In the genomic region with DNA sequence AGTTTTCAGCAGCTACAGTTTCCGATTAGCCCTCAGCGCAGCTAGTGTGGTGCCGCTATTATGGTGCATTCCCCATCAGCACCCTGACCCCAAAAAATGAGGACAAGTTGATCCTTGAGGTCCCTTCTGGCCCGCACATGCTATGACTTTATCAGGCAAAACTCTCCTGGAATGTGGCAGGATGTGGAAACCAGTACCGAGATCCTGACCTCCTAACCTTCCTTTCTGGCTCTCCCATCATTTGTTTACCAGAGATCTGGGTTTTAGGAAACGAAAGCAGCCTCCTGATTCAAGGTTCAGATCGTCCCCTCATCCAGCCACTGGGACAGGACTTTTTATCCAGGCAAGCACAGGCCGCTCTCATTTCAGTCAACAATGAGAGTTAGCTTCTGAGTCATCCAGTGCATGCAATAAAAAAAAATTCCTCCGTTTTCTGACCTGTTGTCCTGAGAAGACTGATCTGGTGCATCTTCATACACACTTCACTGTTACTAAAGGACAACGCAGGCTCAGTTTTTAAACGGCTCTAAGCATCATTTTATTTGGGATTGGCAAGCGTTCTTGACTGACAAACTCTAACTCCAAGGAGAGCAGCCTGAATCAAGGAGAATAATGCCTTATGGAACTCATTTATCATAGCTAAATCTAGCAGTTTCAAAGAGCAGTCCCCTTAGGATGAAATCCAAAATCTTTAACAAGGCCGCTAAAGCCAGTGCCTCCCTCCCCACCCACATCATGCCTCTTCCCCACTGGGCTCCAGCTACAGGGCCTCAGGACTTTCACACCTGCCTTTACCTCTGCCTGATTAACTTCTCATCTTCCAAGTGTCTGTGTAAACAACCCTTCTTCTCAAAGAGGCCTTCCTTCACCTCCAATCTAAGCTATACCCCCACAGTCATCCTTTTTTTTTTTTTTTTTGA, we compare ENCODE assay signal across 1 cellular context.
A peak's percentile ranks its signal among the peaks of the same experiment; 100 is the strongest.
TF ChIP-seq lines count a peak whose summit lies in the region.

No MANE protein-coding gene starts in this region.

TF ChIP-seq in HepG2, 621 proteins besides CTCF, POLR2A, EP300 and RAD21 (continued from another document and continues in another):
- TF ChIP-seq, protein P1, sequence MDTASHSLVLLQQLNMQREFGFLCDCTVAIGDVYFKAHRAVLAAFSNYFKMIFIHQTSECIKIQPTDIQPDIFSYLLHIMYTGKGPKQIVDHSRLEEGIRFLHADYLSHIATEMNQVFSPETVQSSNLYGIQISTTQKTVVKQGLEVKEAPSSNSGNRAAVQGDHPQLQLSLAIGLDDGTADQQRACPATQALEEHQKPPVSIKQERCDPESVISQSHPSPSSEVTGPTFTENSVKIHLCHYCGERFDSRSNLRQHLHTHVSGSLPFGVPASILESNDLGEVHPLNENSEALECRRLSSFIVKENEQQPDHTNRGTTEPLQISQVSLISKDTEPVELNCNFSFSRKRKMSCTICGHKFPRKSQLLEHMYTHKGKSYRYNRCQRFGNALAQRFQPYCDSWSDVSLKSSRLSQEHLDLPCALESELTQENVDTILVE (CRISPR knock-in tag; IDR thresholded peaks at IDR 0.05), result no peak; the same call in 1 of the 2 replicates
- TF ChIP-seq, protein P2, sequence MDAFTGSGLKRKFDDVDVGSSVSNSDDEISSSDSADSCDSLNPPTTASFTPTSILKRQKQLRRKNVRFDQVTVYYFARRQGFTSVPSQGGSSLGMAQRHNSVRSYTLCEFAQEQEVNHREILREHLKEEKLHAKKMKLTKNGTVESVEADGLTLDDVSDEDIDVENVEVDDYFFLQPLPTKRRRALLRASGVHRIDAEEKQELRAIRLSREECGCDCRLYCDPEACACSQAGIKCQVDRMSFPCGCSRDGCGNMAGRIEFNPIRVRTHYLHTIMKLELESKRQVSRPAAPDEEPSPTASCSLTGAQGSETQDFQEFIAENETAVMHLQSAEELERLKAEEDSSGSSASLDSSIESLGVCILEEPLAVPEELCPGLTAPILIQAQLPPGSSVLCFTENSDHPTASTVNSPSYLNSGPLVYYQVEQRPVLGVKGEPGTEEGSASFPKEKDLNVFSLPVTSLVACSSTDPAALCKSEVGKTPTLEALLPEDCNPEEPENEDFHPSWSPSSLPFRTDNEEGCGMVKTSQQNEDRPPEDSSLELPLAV (CRISPR knock-in tag; conservative IDR thresholded peaks at IDR 0.05; ENCODE audit: low read depth), result no peak
- TF ChIP-seq ETV5 (CRISPR knock-in tag; IDR thresholded peaks at IDR 0.05; ENCODE audit: borderline replicate concordance) (peak; percentile 76; the same call in 1 of the 2 replicates), MEIS1 (CRISPR knock-in tag; IDR thresholded peaks at IDR 0.05; ENCODE audit: borderline replicate concordance) (no peak), ZNF3 (CRISPR knock-in tag; IDR thresholded peaks at IDR 0.05) (no peak), HMG20B (CRISPR knock-in tag; conservative IDR thresholded peaks at IDR 0.05) (peak; percentile 65), SAP130 (CRISPR knock-in tag; IDR thresholded peaks at IDR 0.05; ENCODE audit: low read depth) (peak; percentile 73), RARA (CRISPR knock-in tag; IDR thresholded peaks at IDR 0.05) (peak; percentile 85), ZNF232 (CRISPR knock-in tag; IDR thresholded peaks at IDR 0.05; ENCODE audit: borderline replicate concordance) (no peak), TEAD2 (CRISPR knock-in tag; IDR thresholded peaks at IDR 0.05) (no peak), RAD51 (IDR thresholded peaks at IDR 0.05; ENCODE audit: borderline replicate concordance) (no peak), ZBTB7B (CRISPR knock-in tag; IDR thresholded peaks at IDR 0.05) (peak; percentile 47; the same call in 1 of the 2 replicates), XRCC5 (optimal IDR thresholded peaks at IDR 0.05; ENCODE audit: low read length) (no peak), NFE2 (CRISPR knock-in tag; IDR thresholded peaks at IDR 0.05) (no peak), JUN (CRISPR knock-in tag; IDR thresholded peaks at IDR 0.05) (peak; percentile 88; the same call in 1 of the 2 replicates), ZNF883 (CRISPR knock-in tag; IDR thresholded peaks at IDR 0.05; ENCODE audit: not compliant biosample characterization) (no peak), ZNF747 (CRISPR knock-in tag; IDR thresholded peaks at IDR 0.05; ENCODE audit: borderline replicate concordance) (peak; percentile 39; the same call in 1 of the 2 replicates), HNRNPLL (IDR thresholded peaks at IDR 0.05; ENCODE audit: low read depth, low read length, poor library complexity, severe bottlenecking) (no peak), KMT2B (CRISPR knock-in tag; IDR thresholded peaks at IDR 0.05) (0 out of 2 replicates have a peak, but pooled peaks have one; percentile 19), ZNF224 (CRISPR knock-in tag; IDR thresholded peaks at IDR 0.05) (no peak), PLRG1 (conservative IDR thresholded peaks at IDR 0.05) (no peak), MED1 (CRISPR knock-in tag; IDR thresholded peaks at IDR 0.05) (peak; percentile 89), ZNF674 (CRISPR knock-in tag; IDR thresholded peaks at IDR 0.05; ENCODE audit: low read depth) (no peak), AGO2 (optimal IDR thresholded peaks at IDR 0.05; ENCODE audit: low read depth, low read length) (no peak), ZNF264 (CRISPR knock-in tag; IDR thresholded peaks at IDR 0.05) (no peak; the same call in none of the 2 replicates), ZNF44 (CRISPR knock-in tag; IDR thresholded peaks at IDR 0.05) (no peak), ZNF619 (CRISPR knock-in tag; IDR thresholded peaks at IDR 0.05) (peak; percentile 89; the same call in 1 of the 2 replicates), ZSCAN25 (CRISPR knock-in tag; IDR thresholded peaks at IDR 0.05) (no peak), CC2D1A (CRISPR knock-in tag; IDR thresholded peaks at IDR 0.05) (no peak)
- TF ChIP-seq, protein P3, sequence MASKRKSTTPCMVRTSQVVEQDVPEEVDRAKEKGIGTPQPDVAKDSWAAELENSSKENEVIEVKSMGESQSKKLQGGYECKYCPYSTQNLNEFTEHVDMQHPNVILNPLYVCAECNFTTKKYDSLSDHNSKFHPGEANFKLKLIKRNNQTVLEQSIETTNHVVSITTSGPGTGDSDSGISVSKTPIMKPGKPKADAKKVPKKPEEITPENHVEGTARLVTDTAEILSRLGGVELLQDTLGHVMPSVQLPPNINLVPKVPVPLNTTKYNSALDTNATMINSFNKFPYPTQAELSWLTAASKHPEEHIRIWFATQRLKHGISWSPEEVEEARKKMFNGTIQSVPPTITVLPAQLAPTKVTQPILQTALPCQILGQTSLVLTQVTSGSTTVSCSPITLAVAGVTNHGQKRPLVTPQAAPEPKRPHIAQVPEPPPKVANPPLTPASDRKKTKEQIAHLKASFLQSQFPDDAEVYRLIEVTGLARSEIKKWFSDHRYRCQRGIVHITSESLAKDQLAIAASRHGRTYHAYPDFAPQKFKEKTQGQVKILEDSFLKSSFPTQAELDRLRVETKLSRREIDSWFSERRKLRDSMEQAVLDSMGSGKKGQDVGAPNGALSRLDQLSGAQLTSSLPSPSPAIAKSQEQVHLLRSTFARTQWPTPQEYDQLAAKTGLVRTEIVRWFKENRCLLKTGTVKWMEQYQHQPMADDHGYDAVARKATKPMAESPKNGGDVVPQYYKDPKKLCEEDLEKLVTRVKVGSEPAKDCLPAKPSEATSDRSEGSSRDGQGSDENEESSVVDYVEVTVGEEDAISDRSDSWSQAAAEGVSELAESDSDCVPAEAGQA (IDR thresholded peaks at IDR 0.05; ENCODE audit: low read depth), result no peak
- TF ChIP-seq, protein P3 (CRISPR knock-in tag; IDR thresholded peaks at IDR 0.05; ENCODE audit: borderline replicate concordance), result no peak
- TF ChIP-seq, protein P4, sequence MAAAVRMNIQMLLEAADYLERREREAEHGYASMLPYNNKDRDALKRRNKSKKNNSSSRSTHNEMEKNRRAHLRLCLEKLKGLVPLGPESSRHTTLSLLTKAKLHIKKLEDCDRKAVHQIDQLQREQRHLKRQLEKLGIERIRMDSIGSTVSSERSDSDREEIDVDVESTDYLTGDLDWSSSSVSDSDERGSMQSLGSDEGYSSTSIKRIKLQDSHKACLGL (CRISPR knock-in tag; IDR thresholded peaks at IDR 0.05), result no peak
- TF ChIP-seq, protein P5, sequence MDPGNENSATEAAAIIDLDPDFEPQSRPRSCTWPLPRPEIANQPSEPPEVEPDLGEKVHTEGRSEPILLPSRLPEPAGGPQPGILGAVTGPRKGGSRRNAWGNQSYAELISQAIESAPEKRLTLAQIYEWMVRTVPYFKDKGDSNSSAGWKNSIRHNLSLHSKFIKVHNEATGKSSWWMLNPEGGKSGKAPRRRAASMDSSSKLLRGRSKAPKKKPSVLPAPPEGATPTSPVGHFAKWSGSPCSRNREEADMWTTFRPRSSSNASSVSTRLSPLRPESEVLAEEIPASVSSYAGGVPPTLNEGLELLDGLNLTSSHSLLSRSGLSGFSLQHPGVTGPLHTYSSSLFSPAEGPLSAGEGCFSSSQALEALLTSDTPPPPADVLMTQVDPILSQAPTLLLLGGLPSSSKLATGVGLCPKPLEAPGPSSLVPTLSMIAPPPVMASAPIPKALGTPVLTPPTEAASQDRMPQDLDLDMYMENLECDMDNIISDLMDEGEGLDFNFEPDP (CRISPR knock-in tag; conservative IDR thresholded peaks at IDR 0.05), result no peak
- TF ChIP-seq, protein P6, sequence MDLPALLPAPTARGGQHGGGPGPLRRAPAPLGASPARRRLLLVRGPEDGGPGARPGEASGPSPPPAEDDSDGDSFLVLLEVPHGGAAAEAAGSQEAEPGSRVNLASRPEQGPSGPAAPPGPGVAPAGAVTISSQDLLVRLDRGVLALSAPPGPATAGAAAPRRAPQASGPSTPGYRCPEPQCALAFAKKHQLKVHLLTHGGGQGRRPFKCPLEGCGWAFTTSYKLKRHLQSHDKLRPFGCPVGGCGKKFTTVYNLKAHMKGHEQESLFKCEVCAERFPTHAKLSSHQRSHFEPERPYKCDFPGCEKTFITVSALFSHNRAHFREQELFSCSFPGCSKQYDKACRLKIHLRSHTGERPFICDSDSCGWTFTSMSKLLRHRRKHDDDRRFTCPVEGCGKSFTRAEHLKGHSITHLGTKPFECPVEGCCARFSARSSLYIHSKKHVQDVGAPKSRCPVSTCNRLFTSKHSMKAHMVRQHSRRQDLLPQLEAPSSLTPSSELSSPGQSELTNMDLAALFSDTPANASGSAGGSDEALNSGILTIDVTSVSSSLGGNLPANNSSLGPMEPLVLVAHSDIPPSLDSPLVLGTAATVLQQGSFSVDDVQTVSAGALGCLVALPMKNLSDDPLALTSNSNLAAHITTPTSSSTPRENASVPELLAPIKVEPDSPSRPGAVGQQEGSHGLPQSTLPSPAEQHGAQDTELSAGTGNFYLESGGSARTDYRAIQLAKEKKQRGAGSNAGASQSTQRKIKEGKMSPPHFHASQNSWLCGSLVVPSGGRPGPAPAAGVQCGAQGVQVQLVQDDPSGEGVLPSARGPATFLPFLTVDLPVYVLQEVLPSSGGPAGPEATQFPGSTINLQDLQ (CRISPR knock-in tag; IDR thresholded peaks at IDR 0.05), result no peak
- TF ChIP-seq, protein P7, sequence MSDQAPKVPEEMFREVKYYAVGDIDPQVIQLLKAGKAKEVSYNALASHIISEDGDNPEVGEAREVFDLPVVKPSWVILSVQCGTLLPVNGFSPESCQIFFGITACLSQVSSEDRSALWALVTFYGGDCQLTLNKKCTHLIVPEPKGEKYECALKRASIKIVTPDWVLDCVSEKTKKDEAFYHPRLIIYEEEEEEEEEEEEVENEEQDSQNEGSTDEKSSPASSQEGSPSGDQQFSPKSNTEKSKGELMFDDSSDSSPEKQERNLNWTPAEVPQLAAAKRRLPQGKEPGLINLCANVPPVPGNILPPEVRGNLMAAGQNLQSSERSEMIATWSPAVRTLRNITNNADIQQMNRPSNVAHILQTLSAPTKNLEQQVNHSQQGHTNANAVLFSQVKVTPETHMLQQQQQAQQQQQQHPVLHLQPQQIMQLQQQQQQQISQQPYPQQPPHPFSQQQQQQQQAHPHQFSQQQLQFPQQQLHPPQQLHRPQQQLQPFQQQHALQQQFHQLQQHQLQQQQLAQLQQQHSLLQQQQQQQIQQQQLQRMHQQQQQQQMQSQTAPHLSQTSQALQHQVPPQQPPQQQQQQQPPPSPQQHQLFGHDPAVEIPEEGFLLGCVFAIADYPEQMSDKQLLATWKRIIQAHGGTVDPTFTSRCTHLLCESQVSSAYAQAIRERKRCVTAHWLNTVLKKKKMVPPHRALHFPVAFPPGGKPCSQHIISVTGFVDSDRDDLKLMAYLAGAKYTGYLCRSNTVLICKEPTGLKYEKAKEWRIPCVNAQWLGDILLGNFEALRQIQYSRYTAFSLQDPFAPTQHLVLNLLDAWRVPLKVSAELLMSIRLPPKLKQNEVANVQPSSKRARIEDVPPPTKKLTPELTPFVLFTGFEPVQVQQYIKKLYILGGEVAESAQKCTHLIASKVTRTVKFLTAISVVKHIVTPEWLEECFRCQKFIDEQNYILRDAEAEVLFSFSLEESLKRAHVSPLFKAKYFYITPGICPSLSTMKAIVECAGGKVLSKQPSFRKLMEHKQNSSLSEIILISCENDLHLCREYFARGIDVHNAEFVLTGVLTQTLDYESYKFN (CRISPR knock-in tag; conservative IDR thresholded peaks at IDR 0.05), result peak; percentile 84
- TF ChIP-seq, protein P8, sequence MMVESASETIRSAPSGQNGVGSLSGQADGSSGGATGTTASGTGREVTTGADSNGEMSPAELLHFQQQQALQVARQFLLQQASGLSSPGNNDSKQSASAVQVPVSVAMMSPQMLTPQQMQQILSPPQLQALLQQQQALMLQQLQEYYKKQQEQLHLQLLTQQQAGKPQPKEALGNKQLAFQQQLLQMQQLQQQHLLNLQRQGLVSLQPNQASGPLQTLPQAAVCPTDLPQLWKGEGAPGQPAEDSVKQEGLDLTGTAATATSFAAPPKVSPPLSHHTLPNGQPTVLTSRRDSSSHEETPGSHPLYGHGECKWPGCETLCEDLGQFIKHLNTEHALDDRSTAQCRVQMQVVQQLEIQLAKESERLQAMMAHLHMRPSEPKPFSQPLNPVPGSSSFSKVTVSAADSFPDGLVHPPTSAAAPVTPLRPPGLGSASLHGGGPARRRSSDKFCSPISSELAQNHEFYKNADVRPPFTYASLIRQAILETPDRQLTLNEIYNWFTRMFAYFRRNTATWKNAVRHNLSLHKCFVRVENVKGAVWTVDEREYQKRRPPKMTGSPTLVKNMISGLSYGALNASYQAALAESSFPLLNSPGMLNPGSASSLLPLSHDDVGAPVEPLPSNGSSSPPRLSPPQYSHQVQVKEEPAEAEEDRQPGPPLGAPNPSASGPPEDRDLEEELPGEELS (CRISPR knock-in tag; IDR thresholded peaks at IDR 0.05), result peak; percentile 91
- TF ChIP-seq, protein P9, sequence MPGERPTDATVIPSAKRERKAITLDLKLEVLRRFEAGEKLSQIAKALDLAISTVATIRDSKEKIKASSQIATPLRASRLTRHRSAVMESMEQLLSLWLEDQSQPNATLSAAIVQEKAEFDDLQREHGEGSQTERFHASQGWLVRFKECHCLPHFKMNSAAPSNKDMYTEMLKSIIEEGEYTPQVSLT (CRISPR knock-in tag; IDR thresholded peaks at IDR 0.05; ENCODE audit: borderline replicate concordance, low read depth), result no peak
